Comparison of ENCODE assay signal across 8 cellular contexts in the genomic region with DNA sequence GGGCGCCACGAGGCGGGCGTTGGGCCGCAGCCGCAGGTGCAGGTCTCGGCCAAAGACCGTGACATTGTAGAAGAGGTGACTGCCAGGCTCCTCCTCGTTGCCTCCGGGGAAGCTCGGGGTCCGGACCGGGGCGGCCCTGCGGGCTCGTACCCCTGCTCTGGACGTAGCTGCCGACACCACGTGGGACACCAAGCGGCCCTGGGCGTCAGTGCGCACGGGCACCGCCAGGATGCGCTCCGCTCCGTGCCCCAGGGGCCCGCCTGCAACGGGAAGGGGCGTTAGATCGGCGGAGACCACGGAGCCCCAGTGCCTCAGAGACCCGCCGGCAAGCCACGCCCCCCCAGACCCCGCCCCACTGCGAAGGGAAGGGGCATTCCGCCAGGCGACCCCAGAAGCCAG. TPM values are rescaled to one million over a fixed set of nuclear protein-coding genes. Genes with fewer than 3 reads are reported as not detected.
DNase-seq lines count a peak whose midpoint lies in the region; ATAC-seq and TF ChIP-seq lines count a peak whose summit lies in the region.

No MANE protein-coding gene starts in this region.

- CTCF ChIA-PET in A673 (lab: Charles Lee) = interaction anchor here (0.7 kb wide), 1 partner anchor 458 kb away, joined by 3 read pairs; no protein-coding TSS in a partner anchor

- no peaks in the 10 kb centered on the region for H3K36me3 ChIP-seq in A673 (ENCODE audit: insufficient read depth, low read length, poor library complexity, severe bottlenecking)
- no peaks in the 10 kb centered on the region for H3K36me3 ChIP-seq in HAP-1 (replicated peaks)
- peaks cover 0 to 14% of the 10 kb centered on the region in 2 experiments for H3K36me3 ChIP-seq in mesenchymal stem cell (ENCODE audit: control insufficient read depth in 1 of 2, insufficient read depth in 2 of 2, low read depth in 1 of 2, low read length in 2 of 2)

- in situ Hi-C loops in HAP-1 (cut with MboI; ENCODE audit: low sequenced_read_pairs) = no loop called here

- H3K4ac ChIP-seq in mesenchymal stem cell (ENCODE audit: low read depth in 1 of 2, low read length in 2 of 2) = no peak overlapping the region

- no peak overlapping the region for H2BK12ac ChIP-seq in mesenchymal stem cell (ENCODE audit: low read length in 2 of 2)

- H3K23ac ChIP-seq in mesenchymal stem cell (ENCODE audit: low read length in 2 of 2) = no peak overlapping the region

- no peak overlapping the region for H3K4me2 ChIP-seq in mesenchymal stem cell (ENCODE audit: low read length, poor library complexity, severe bottlenecking)

- intact Hi-C loops in A673 (cut with micrococcal nuclease; ENCODE audit: unreplicated experiment) (no loop called here), dorsolateral prefrontal cortex (cut with DNase I) (loop anchor here in 1 of 2 donors (10.0 kb wide), 1 partner anchor 179 kb away; no protein-coding TSS in a partner anchor)

- H3K27me3 ChIP-seq in A673 (replicated peaks; ENCODE audit: insufficient read depth, low read depth, low read length, poor library complexity) = peaks cover 57% of the 10 kb centered on the region
- 0 out of 2 replicates have a peak, but pooled peaks cover 2% of the 10 kb centered on the region for H3K27me3 ChIP-seq in HAP-1 (ENCODE audit: low read depth)
- H3K27me3 ChIP-seq in dorsolateral prefrontal cortex = peaks cover 0 to 56% (median 19%) of the 10 kb centered on the region in 45 donors
- peaks cover 0 to 52% of the 10 kb centered on the region in 2 experiments for H3K27me3 ChIP-seq in mesenchymal stem cell (ENCODE audit: control insufficient read depth in 1 of 2, insufficient read depth in 1 of 2, low read length in 2 of 2)

- peak overlapping the region; percentile 59 for H4K91ac ChIP-seq in mesenchymal stem cell (ENCODE audit: low read length)

- peak overlapping the region; percentile 91 for H3K9ac ChIP-seq in mesenchymal stem cell (ENCODE audit: low read length)

- H3K14ac ChIP-seq in mesenchymal stem cell (ENCODE audit: low read length in 2 of 2) = peak overlapping the region in 1 of 2 experiments; percentile 5

- H3K18ac ChIP-seq in mesenchymal stem cell (ENCODE audit: low read depth in 1 of 2, low read length in 2 of 2) = peak overlapping the region; percentile 59 to 94

- H3K4me1 ChIP-seq in A673 (ENCODE audit: insufficient read depth, low read length, poor library complexity, severe bottlenecking) (peaks cover 7% of the 10 kb centered on the region), HAP-1 (peaks cover 9% of the 10 kb centered on the region; the same call in 1 of the 2 replicates), mesenchymal stem cell (ENCODE audit: control insufficient read depth, insufficient read depth, low read depth, low read length) (peaks cover 17% of the 10 kb centered on the region)

- H3K9me3 ChIP-seq in A673 (ENCODE audit: low read depth, low read length, poor library complexity, severe bottlenecking) (no peaks in the 10 kb centered on the region), HAP-1 (no peaks in the 10 kb centered on the region), mesenchymal stem cell (ENCODE audit: control insufficient read depth, low read length) (no peaks in the 10 kb centered on the region)

- H2AFZ ChIP-seq in mesenchymal stem cell (ENCODE audit: low read depth, low read length) = peak overlapping the region; percentile 32

- no peak overlapping the region for H2BK15ac ChIP-seq in mesenchymal stem cell (ENCODE audit: low read depth, poor library complexity, severe bottlenecking)

- H2BK120ac ChIP-seq in mesenchymal stem cell (ENCODE audit: low read depth, low read length) = no peak overlapping the region

- ATAC-seq in GM21367 (IDR thresholded peaks at IDR 0.05; ENCODE audit: unreplicated experiment) = no peak

- H3K4me3 ChIP-seq in A673 (ENCODE audit: low read depth, low read length, poor library complexity, severe bottlenecking) (peak overlapping the region; percentile 36), HAP-1 (peak overlapping the region; percentile 56), dorsolateral prefrontal cortex (peak overlapping the region; percentile 33 to 74 (median 60)), mesenchymal stem cell (ENCODE audit: insufficient read depth in 1 of 2, low read depth in 1 of 2, low read length in 2 of 2) (peak overlapping the region in 1 of 2 experiments; percentile 90)

- DNase-seq in A673 (ENCODE audit: low spot score) = peak; percentile 31
- DNase-seq in HAP-1 (ENCODE audit: low spot score in 2 of 2) = peak; percentile 55 to 83
- DNase-seq in dorsolateral prefrontal cortex = peak in 1 of 10 donors; percentile 50
- DNase-seq in mesenchymal stem cell = peak; percentile 73
- DNase-seq in NCI-H146 (lab: John Stamatoyannopoulos, UW) = no peak
- DNase-seq in H4 (ENCODE audit: low spot score) = no peak
- DNase-seq in NCI-H526 treated with DMSO at 0.1 percent for 48 hours (lab: John Stamatoyannopoulos, UW) = no peak

- no peak overlapping the region for H3K27ac ChIP-seq in A673 (ENCODE audit: low read depth, low read length, poor library complexity, severe bottlenecking)
- no peak overlapping the region for H3K27ac ChIP-seq in dorsolateral prefrontal cortex
- H3K27ac ChIP-seq in mesenchymal stem cell (ENCODE audit: low read length, poor library complexity, severe bottlenecking) = no peak overlapping the region

- H3K79me1 ChIP-seq in mesenchymal stem cell (replicated peaks; ENCODE audit: low read length, poor library complexity, severe bottlenecking) = no peaks in the 10 kb centered on the region

- BruUV-seq in A673 (replicated peaks; lab: Mats Ljungman, UMichigan) = no TSS peak

- WGBS in mesenchymal stem cell = under 1% methylated on average over 40 of the region's 40 CpGs

- no peak; the same call in 1 of the 2 replicates for TF ChIP-seq CTCF in A673 (conservative IDR thresholded peaks at IDR 0.05; ENCODE audit: low read depth, low read length)
- TF ChIP-seq CTCF in dorsolateral prefrontal cortex (IDR thresholded peaks at IDR 0.05 in 54 of 56, conservative IDR thresholded peaks at IDR 0.05 in 2 of 56; ENCODE audit: low read depth in 1 of 56, partially characterized antibody in 56 of 56) = peak in 39 of 56 donors; percentile 10 to 45 (median 29)

- peak overlapping the region; percentile 70 for H4K8ac ChIP-seq in mesenchymal stem cell (ENCODE audit: low read length)

- POLR2A ChIA-PET in A673 (lab: Charles Lee; ENCODE audit: low non-redundant PET) = no interaction called here

- no peak overlapping the region for H2AK5ac ChIP-seq in mesenchymal stem cell (ENCODE audit: low read length, severe bottlenecking)

- no peak overlapping the region for H2BK5ac ChIP-seq in mesenchymal stem cell (ENCODE audit: low read depth, low read length, poor library complexity, severe bottlenecking)

RNA-seq across cellular contexts. Expression of a gene that starts 1.4 kb away (rescaled TPM):
- total RNA-seq in A673 (2021) (0.11 and 0.39 TPM in 2 replicates), dorsolateral prefrontal cortex (10 to 100 TPM in 51 of 120 experiments, 1 to 10 TPM in 69; 2.8 to 27.6 (median 9.1) TPM)
- 46.7 TPM for polyA plus RNA-seq in mesenchymal stem cell (2013, experiment 1 of 2)
- 45.4 TPM for polyA plus RNA-seq in mesenchymal stem cell (2013, experiment 2 of 2)
- 0.21 and 1.2 TPM in 2 replicates for total RNA-seq in H4 (2014; rRNA removed; shearing (Covaris generic))

Comparison
In these comparisons a context has a peak if more than half of its experiments do, and no peak if none do; other contexts are left out.
1. DNase-seq: peak in A673 (single experiment), HAP-1 (2 of 2) and mesenchymal stem cell (single experiment); none in NCI-H146 (single experiment), H4 (single experiment) and NCI-H526 treated with DMSO at 0.1 percent for 48 hours (single experiment).